8 cellular contexts compared by ENCODE assay signal in the genomic region with DNA sequence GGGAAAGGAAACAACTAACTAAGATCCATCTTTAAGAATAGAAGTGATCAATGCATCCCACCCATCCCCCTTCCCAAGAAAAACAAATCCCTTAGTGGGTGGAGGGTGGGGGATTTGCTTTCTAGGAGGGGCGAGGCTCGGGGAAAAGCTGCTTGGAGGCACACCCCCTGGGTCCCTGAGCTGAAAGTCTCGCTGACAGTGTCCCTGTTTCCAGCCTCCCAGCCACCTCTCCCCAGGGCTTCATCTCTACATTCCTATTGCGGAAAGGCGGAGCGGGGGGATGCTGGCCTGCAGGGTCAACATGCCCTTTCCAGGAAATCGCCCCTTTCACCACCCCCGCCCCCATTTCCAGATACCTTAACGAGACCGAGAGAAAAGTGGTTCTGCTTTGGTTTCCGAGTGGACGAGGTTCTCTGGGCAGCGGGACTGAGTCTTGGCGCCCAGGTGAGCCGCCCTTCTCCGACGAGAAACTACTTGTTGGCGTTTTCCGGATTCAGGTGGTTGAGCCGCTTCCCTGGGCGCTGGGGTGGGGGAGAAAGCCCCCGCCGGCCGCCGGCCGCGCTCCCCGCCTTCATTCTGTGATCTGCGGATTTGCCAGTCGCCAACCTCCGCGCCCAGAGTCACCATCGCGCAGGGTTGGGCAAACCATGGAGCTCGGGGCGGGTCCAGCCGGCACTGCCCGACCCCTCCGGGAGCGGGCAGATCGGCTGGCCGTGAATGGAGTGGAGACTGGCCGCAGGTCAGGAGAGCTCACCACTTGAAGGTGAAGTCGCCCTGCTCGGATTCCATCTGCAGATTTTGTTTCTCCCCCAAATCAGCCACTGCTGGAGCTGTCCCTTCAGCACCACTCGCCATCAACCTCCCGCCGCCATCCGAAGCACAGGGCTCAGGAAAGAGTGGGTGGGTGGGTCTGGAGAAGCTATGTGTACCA. TPM values are rescaled to one million over a fixed set of nuclear protein-coding genes. Genes with fewer than 3 reads are reported as not detected.
DNase-seq lines count a peak whose midpoint lies in the region; ATAC-seq and TF ChIP-seq lines count a peak whose summit lies in the region.

No MANE protein-coding gene starts in this region.

- H3K36me3 ChIP-seq in ES-I3 (ENCODE audit: insufficient read depth, low read length) (no peaks in the 10 kb centered on the region), neural progenitor cell (no peaks in the 10 kb centered on the region)

- H3K4me2 ChIP-seq in neural progenitor cell, result peak overlapping the region; percentile 93

- H3K4me3 Mint-ChIP-seq in neural progenitor cell, result peak overlapping the region; percentile 81

- ATAC-seq in HG02678 (IDR thresholded peaks at IDR 0.05; ENCODE audit: unreplicated experiment) (no peak), HG02642 (IDR thresholded peaks at IDR 0.05; ENCODE audit: poor library complexity, unreplicated experiment) (no peak), HG03196 (IDR thresholded peaks at IDR 0.05; ENCODE audit: unreplicated experiment) (no peak), HG02610 (IDR thresholded peaks at IDR 0.05; ENCODE audit: unreplicated experiment) (no peak)

- peak overlapping the region; percentile 45 for H2AFZ ChIP-seq in neural progenitor cell (replicated peaks)

- H3F3A ChIP-seq in neural progenitor cell (ENCODE audit: low read depth), result no peaks in the 10 kb centered on the region

- H3K4me3 ChIP-seq in neural progenitor cell, result peak overlapping the region; percentile 55

- H3K9me3 ChIP-seq in ES-I3 (ENCODE audit: control insufficient read depth, insufficient read depth, low read length) (no peaks in the 10 kb centered on the region), neural progenitor cell (ENCODE audit: low read depth) (no peaks in the 10 kb centered on the region)

- peaks cover 82% of the 10 kb centered on the region for H3K27me3 ChIP-seq in neural progenitor cell

- H3K27ac Mint-ChIP-seq in neural progenitor cell, result no peak overlapping the region

- no peaks in the 10 kb centered on the region for H3K36me3 Mint-ChIP-seq in neural progenitor cell

- H3K27me3 Mint-ChIP-seq in neural progenitor cell (ENCODE audit: insufficient read depth, low read depth), result peaks cover 32% of the 10 kb centered on the region

- no peaks in the 10 kb centered on the region for H3K79me2 ChIP-seq in neural progenitor cell (ENCODE audit: low read depth)

- DNase-seq in NCI-H146 treated with DMSO at 0.1 percent for 48 hours (lab: John Stamatoyannopoulos, UW; ENCODE audit: unreplicated experiment) (peak; percentile 53), dermis blood vessel endothelial cell (peak; percentile 13), neural progenitor cell (ENCODE audit: low spot score) (peak; percentile 85)

- peaks cover 17% of the 10 kb centered on the region for H4K20me1 ChIP-seq in neural progenitor cell (ENCODE audit: low read depth)

- peaks cover 12% of the 10 kb centered on the region for H3K4me1 Mint-ChIP-seq in neural progenitor cell

- peaks cover 8% of the 10 kb centered on the region for H3K9me3 Mint-ChIP-seq in neural progenitor cell

- no peak overlapping the region for H3K27ac ChIP-seq in neural progenitor cell

- H3K4me1 ChIP-seq in ES-I3 (ENCODE audit: insufficient read depth, low read length) (no peaks in the 10 kb centered on the region), neural progenitor cell (peaks cover 4% of the 10 kb centered on the region)

- TF ChIP-seq CTCF in neural progenitor cell (IDR thresholded peaks at IDR 0.05), result no peak

- H3K9ac ChIP-seq in ES-I3 (ENCODE audit: low read depth, low read length) (peak overlapping the region; percentile 39; the same call in 1 of the 2 replicates), neural progenitor cell (no peak overlapping the region)

RNA-seq across cellular contexts. Expression of gene KCNC2, which starts 0.5 kb away (rescaled TPM):
- not detected in 2 replicates for total RNA-seq in dermis blood vessel endothelial cell
- total RNA-seq in neural progenitor cell (ENCODE audit: low replicate concordance), result not detected in 2 replicates

Comparison
In these comparisons a context has a peak if more than half of its experiments do, and no peak if none do; other contexts are left out.
1. DNase-seq: peak in every context shown above with its lines; median percentile 85 in neural progenitor cell; 53 in NCI-H146 treated with DMSO at 0.1 percent for 48 hours; 13 in dermis blood vessel endothelial cell.